ENCODE assay signal across 38 cellular contexts in genomic region chr14:31592122-31592521, GRCh38.
"Had no signal": no experiment of that assay in that cellular context is flagged by ENCODE, and none has a peak within 500 bp of the region (broad histone marks: within the 10 kb centered on the region; RNA-seq: fewer than 3 reads in every experiment).

No MANE protein-coding gene starts in this region.

- H3K27ac Mint-ChIP-seq: activated B cell treated with CpG ODN at 0.5 μM for 24 hours; activated CD4-positive, alpha-beta memory T cell treated with anti-CD3 and anti-CD28 coated beads for 36 hours; activated CD4-positive, alpha-beta T cell treated with anti-CD3 and anti-CD28 coated beads, Interleukin-2, amount 10 ng/mL, durations not matched to agents 24 days and 14 days; activated CD8-positive, alpha-beta T cell treated with anti-CD3 and anti-CD28 coated beads for 36 hours; activated naive CD4-positive, alpha-beta T cell treated with anti-CD3 and anti-CD28 coated beads for 36 hours; activated naive CD8-positive, alpha-beta T cell treated with anti-CD3 and anti-CD28 coated beads for 36 hours; activated T-cell treated with anti-CD3 and anti-CD28 coated beads, Interleukin-2, amount 50 U/mL, for 72 hours; activated T-helper 1 cell treated with anti-CD3 and anti-CD28 coated beads, Interleukin-12 subunit alpha, Interleukin-12 subunit beta, Interleukin-2, Interleukin-4 antibody, amounts not matched to agents 30 ng/mL and 10 ng/mL and 1 ng/mL, durations not matched to agents 14 hours and 24 hours and 36 hours; activated T-helper 17 cell treated with anti-CD3 and anti-CD28 coated beads, Interleukin-2, amount 50 U/mL, for 72 hours; T-helper 1 cell treated with Interleukin-12 subunit alpha and Interleukin-12 subunit beta and Interleukin-4 antibody, amounts not matched to agents 30 μg/mL and 1 μg/mL, for 36 hours; T-helper 2 cell treated with Interferon-gamma antibody and Interleukin-4, amounts not matched to agents 5 μg/mL and 100 μg/mL, for 36 hours had no signal

- H3K27me3 Mint-ChIP-seq: activated B cell treated with CpG ODN at 0.5 μM for 24 hours; activated CD4-positive, alpha-beta memory T cell treated with anti-CD3 and anti-CD28 coated beads for 36 hours; activated CD4-positive, alpha-beta T cell treated with anti-CD3 and anti-CD28 coated beads, Interleukin-2, amount 10 ng/mL, durations not matched to agents 24 days and 14 days; activated CD8-positive, alpha-beta T cell treated with anti-CD3 and anti-CD28 coated beads for 36 hours; activated naive CD8-positive, alpha-beta T cell treated with anti-CD3 and anti-CD28 coated beads for 36 hours; activated T-helper 17 cell treated with anti-CD3 and anti-CD28 coated beads, Interleukin-2, amount 50 U/mL, for 72 hours; central memory CD8-positive, alpha-beta T cell had no signal

- H3K4me1 ChIP-seq: body of pancreas, breast epithelium had no signal

- H3K4me3 ChIP-seq: adrenal gland, body of pancreas, breast epithelium had no signal

- H3K9me3 Mint-ChIP-seq: activated CD4-positive, alpha-beta memory T cell treated with anti-CD3 and anti-CD28 coated beads for 36 hours; activated CD4-positive, alpha-beta T cell treated with anti-CD3 and anti-CD28 coated beads, Interleukin-2, amount 10 ng/mL, durations not matched to agents 24 days and 14 days; activated CD8-positive, alpha-beta T cell treated with anti-CD3 and anti-CD28 coated beads for 36 hours; activated naive CD4-positive, alpha-beta T cell treated with anti-CD3 and anti-CD28 coated beads for 36 hours; activated naive CD4-positive, alpha-beta T cell treated with anti-CD3 and anti-CD28 coated beads, Interleukin-2, amount 50 U/mL, for 72 hours; activated naive CD8-positive, alpha-beta T cell treated with anti-CD3 and anti-CD28 coated beads for 36 hours; activated T-cell treated with anti-CD3 and anti-CD28 coated beads, Interleukin-2, amount 50 U/mL, for 4 hours; activated T-cell treated with anti-CD3 and anti-CD28 coated beads, Interleukin-2, amount 50 U/mL, for 72 hours; activated T-helper 1 cell treated with anti-CD3 and anti-CD28 coated beads, Interleukin-12 subunit alpha, Interleukin-12 subunit beta, Interleukin-2, Interleukin-4 antibody, amounts not matched to agents 30 ng/mL and 10 ng/mL and 1 ng/mL, durations not matched to agents 14 hours and 24 hours and 36 hours; central memory CD8-positive, alpha-beta T cell; T-helper 1 cell treated with Interleukin-12 subunit alpha and Interleukin-12 subunit beta and Interleukin-4 antibody, amounts not matched to agents 30 μg/mL and 1 μg/mL, for 36 hours; T-helper 2 cell treated with Interferon-gamma antibody and Interleukin-4, amounts not matched to agents 5 μg/mL and 100 μg/mL, for 36 hours had no signal

- ATAC-seq: activated CD8-positive, alpha-beta T cell treated with anti-CD3 and anti-CD28 coated beads for 36 hours; activated naive CD4-positive, alpha-beta T cell treated with anti-CD3 and anti-CD28 coated beads, Interleukin-2, amount 50 U/mL, for 72 hours; activated T-cell treated with anti-CD3 and anti-CD28 coated beads, Interleukin-2, amount 50 U/mL, for 4 hours; activated T-cell treated with anti-CD3 and anti-CD28 coated beads, Interleukin-2, amount 50 U/mL, for 72 hours; activated T-helper 17 cell treated with anti-CD3 and anti-CD28 coated beads, Interleukin-2, amount 50 U/mL, for 72 hours; body of pancreas had no signal

- H3K27ac ChIP-seq: adrenal gland, body of pancreas, brain microvascular endothelial cell, breast epithelium, VCaP had no signal

- DNase-seq: activated B cell treated with CpG ODN at 0.5 μM for 24 hours; activated CD4-positive, alpha-beta memory T cell treated with anti-CD3 and anti-CD28 coated beads for 36 hours; activated CD4-positive, alpha-beta T cell treated with anti-CD3 and anti-CD28 coated beads for 4 hours; activated CD4-positive, alpha-beta T cell treated with anti-CD3 and anti-CD28 coated beads, Interleukin-2, amount 10 ng/mL, durations not matched to agents 24 days and 14 days; activated CD4-positive, alpha-beta T cell treated with anti-CD3 and anti-CD28 coated beads, Interleukin-2, amount 50 U/mL, for 1 hour; activated CD4-positive, alpha-beta T cell treated with anti-CD3 and anti-CD28 coated beads, Interleukin-2, amount 50 U/mL, for 4 hours; activated CD4-positive, CD25-positive, alpha-beta regulatory T cell treated with anti-CD3 and anti-CD28 coated beads, Interleukin-2, amount 50 U/mL, for 72 hours; activated CD8-positive, alpha-beta memory T cell treated with anti-CD3 and anti-CD28 coated beads, Interleukin-2, amount 50 U/mL, for 4 hours; activated CD8-positive, alpha-beta T cell treated with anti-CD3 and anti-CD28 coated beads for 36 hours; activated effector memory CD4-positive, alpha-beta T cell treated with anti-CD3 and anti-CD28 coated beads, Interleukin-2, amount 50 U/mL, for 16 hours; activated gamma-delta T cell treated with Interleukin-2 at 50 U/mL for 16 hours; activated naive CD4-positive, alpha-beta T cell; activated naive CD4-positive, alpha-beta T cell treated with anti-CD3 and anti-CD28 coated beads for 36 hours; activated naive CD4-positive, alpha-beta T cell treated with anti-CD3 and anti-CD28 coated beads, Interleukin-2, amount 50 U/mL, for 16 hours; activated naive CD8-positive, alpha-beta T cell treated with anti-CD3 and anti-CD28 coated beads for 36 hours; activated T-cell treated with anti-CD3 and anti-CD28 coated beads for 4 hours; activated T-cell treated with anti-CD3 and anti-CD28 coated beads, Interleukin-2, amount 50 U/mL, for 1 hour; activated T-cell treated with anti-CD3 and anti-CD28 coated beads, Interleukin-2, amount 50 U/mL, for 4 hours; activated T-cell treated with anti-CD3 and anti-CD28 coated beads, Interleukin-2, amount 50 U/mL, for 72 hours; adrenal gland; amniotic stem cell; aorta; body of pancreas; cerebellar nuclear complex; T-helper 1 cell; T-helper 2 cell; T-helper 9 cell had no signal

- FAIRE-seq: astrocyte, TTC549 had no signal

- H3K4me3 Mint-ChIP-seq: activated B cell treated with CpG ODN at 0.5 μM for 24 hours; activated CD4-positive, alpha-beta memory T cell treated with anti-CD3 and anti-CD28 coated beads for 36 hours; activated CD4-positive, alpha-beta T cell treated with anti-CD3 and anti-CD28 coated beads, Interleukin-2, amount 10 ng/mL, durations not matched to agents 24 days and 14 days; activated CD8-positive, alpha-beta T cell treated with anti-CD3 and anti-CD28 coated beads for 36 hours; activated naive CD4-positive, alpha-beta T cell treated with anti-CD3 and anti-CD28 coated beads for 36 hours; activated naive CD8-positive, alpha-beta T cell treated with anti-CD3 and anti-CD28 coated beads for 36 hours; activated T-cell treated with anti-CD3 and anti-CD28 coated beads, Interleukin-2, amount 50 U/mL, for 4 hours; activated T-cell treated with anti-CD3 and anti-CD28 coated beads, Interleukin-2, amount 50 U/mL, for 72 hours; activated T-helper 1 cell treated with anti-CD3 and anti-CD28 coated beads, Interleukin-12 subunit alpha, Interleukin-12 subunit beta, Interleukin-2, Interleukin-4 antibody, amounts not matched to agents 30 ng/mL and 10 ng/mL and 1 ng/mL, durations not matched to agents 14 hours and 24 hours and 36 hours; activated T-helper 17 cell treated with anti-CD3 and anti-CD28 coated beads, Interleukin-2, amount 50 U/mL, for 72 hours; central memory CD8-positive, alpha-beta T cell; T-helper 1 cell treated with Interleukin-12 subunit alpha and Interleukin-12 subunit beta and Interleukin-4 antibody, amounts not matched to agents 30 μg/mL and 1 μg/mL, for 36 hours; T-helper 2 cell treated with Interferon-gamma antibody and Interleukin-4, amounts not matched to agents 5 μg/mL and 100 μg/mL, for 36 hours had no signal

- H3K36me3 ChIP-seq: adrenal gland, brain microvascular endothelial cell, breast epithelium had no signal

- H3K4me1 Mint-ChIP-seq: activated CD4-positive, alpha-beta T cell treated with anti-CD3 and anti-CD28 coated beads, Interleukin-2, amount 10 ng/mL, durations not matched to agents 24 days and 14 days; activated T-helper 17 cell treated with anti-CD3 and anti-CD28 coated beads, Interleukin-2, amount 50 U/mL, for 72 hours; central memory CD8-positive, alpha-beta T cell had no signal

- H3K27me3 ChIP-seq: adrenal gland, body of pancreas, brain microvascular endothelial cell, breast epithelium had no signal

- H3K9me3 ChIP-seq: adrenal gland, body of pancreas, breast epithelium had no signal

- H3K36me3 Mint-ChIP-seq: activated CD4-positive, alpha-beta memory T cell treated with anti-CD3 and anti-CD28 coated beads for 36 hours; activated naive CD4-positive, alpha-beta T cell treated with anti-CD3 and anti-CD28 coated beads, Interleukin-2, amount 50 U/mL, for 72 hours had no signal
